1 cellular context compared by ENCODE assay signal in genomic region chr19:42279902-42280760, GRCh38.
TF ChIP-seq lines count a peak whose summit lies in the region.

No MANE protein-coding gene starts in this region.

TF ChIP-seq in HepG2, 621 proteins besides CTCF, POLR2A, EP300 and RAD21 (continues in another document):
- TF ChIP-seq ZNF747 (CRISPR knock-in tag; IDR thresholded peaks at IDR 0.05; ENCODE audit: borderline replicate concordance) (0 out of 2 replicates have a peak, but pooled peaks have one; percentile 24), ATF7-NPFF (CRISPR knock-in tag; IDR thresholded peaks at IDR 0.05; ENCODE audit: low read depth) (peak; percentile 37; the same call in 1 of the 2 replicates), MBD4 (IDR thresholded peaks at IDR 0.05; ENCODE audit: borderline replicate concordance, low read length) (no peak), ZNF280B (CRISPR knock-in tag; IDR thresholded peaks at IDR 0.05; ENCODE audit: borderline replicate concordance) (no peak), ZNF710 (CRISPR knock-in tag; IDR thresholded peaks at IDR 0.05; ENCODE audit: borderline replicate concordance) (peak; percentile 75; the same call in 1 of the 2 replicates), NR1H2 (CRISPR knock-in tag; IDR thresholded peaks at IDR 0.05; ENCODE audit: borderline replicate concordance, low read depth) (peak; percentile 28; the same call in 1 of the 2 replicates), JUND (CRISPR knock-in tag; IDR thresholded peaks at IDR 0.05) (peak; percentile 38; the same call in 1 of the 2 replicates), NFE2L2 (IDR thresholded peaks at IDR 0.05; ENCODE audit: low read length) (no peak), ZBTB46 (CRISPR knock-in tag; IDR thresholded peaks at IDR 0.05; ENCODE audit: borderline replicate concordance) (no peak), SP4 (CRISPR knock-in tag; IDR thresholded peaks at IDR 0.05) (peak; percentile 56; the same call in 1 of the 2 replicates), POGK (CRISPR knock-in tag; conservative IDR thresholded peaks at IDR 0.05) (no peak), ZNF678 (CRISPR knock-in tag; IDR thresholded peaks at IDR 0.05) (0 out of 2 replicates have a peak, but pooled peaks have one; percentile 29), E2F2 (CRISPR knock-in tag; IDR thresholded peaks at IDR 0.05; ENCODE audit: borderline replicate concordance) (peak; percentile 80; the same call in 1 of the 2 replicates), ZNF33A (CRISPR knock-in tag; IDR thresholded peaks at IDR 0.05; ENCODE audit: borderline replicate concordance) (peak; percentile 55; the same call in 1 of the 2 replicates), ZIK1 (CRISPR knock-in tag; IDR thresholded peaks at IDR 0.05; ENCODE audit: borderline replicate concordance, low read depth) (no peak), SETDB1 (CRISPR knock-in tag; IDR thresholded peaks at IDR 0.05; ENCODE audit: borderline replicate concordance) (no peak), ZBTB7B (CRISPR knock-in tag; IDR thresholded peaks at IDR 0.05) (peak; percentile 87), CENPT (CRISPR knock-in tag; IDR thresholded peaks at IDR 0.05; ENCODE audit: low read depth) (no peak), ZNF768 (CRISPR knock-in tag; IDR thresholded peaks at IDR 0.05) (peak; percentile 31; the same call in 1 of the 2 replicates), ZSCAN31 (CRISPR knock-in tag; IDR thresholded peaks at IDR 0.05; ENCODE audit: low read depth) (0 out of 2 replicates have a peak, but pooled peaks have one; percentile 27), ZNF503 (CRISPR knock-in tag; IDR thresholded peaks at IDR 0.05) (peak; percentile 26; the same call in 1 of the 2 replicates), PRDM10 (CRISPR knock-in tag; IDR thresholded peaks at IDR 0.05; ENCODE audit: low read depth) (peak; percentile 86; the same call in 1 of the 2 replicates), ZNF784 (CRISPR knock-in tag; IDR thresholded peaks at IDR 0.05; ENCODE audit: borderline replicate concordance) (peak; percentile 30; the same call in 1 of the 2 replicates), ATM (IDR thresholded peaks at IDR 0.05; ENCODE audit: borderline replicate concordance) (no peak), ZXDC (CRISPR knock-in tag; IDR thresholded peaks at IDR 0.05) (no peak), POGZ (CRISPR knock-in tag; IDR thresholded peaks at IDR 0.05) (peak; percentile 54; the same call in 1 of the 2 replicates), ZBTB1 (CRISPR knock-in tag; IDR thresholded peaks at IDR 0.05; ENCODE audit: borderline replicate concordance) (no peak), SKI (IDR thresholded peaks at IDR 0.05; ENCODE audit: partially characterized antibody) (peak; percentile 47), ZFP82 (CRISPR knock-in tag; IDR thresholded peaks at IDR 0.05; ENCODE audit: borderline replicate concordance) (peak; percentile 87; the same call in 1 of the 2 replicates), ZNF800 (CRISPR knock-in tag; IDR thresholded peaks at IDR 0.05) (0 out of 2 replicates have a peak, but pooled peaks have one; percentile 60), TBX2 (CRISPR knock-in tag; IDR thresholded peaks at IDR 0.05; ENCODE audit: borderline replicate concordance) (peak; percentile 64; the same call in 1 of the 2 replicates), MYC (CRISPR knock-in tag; IDR thresholded peaks at IDR 0.05; ENCODE audit: borderline replicate concordance) (peak; percentile 24; the same call in 1 of the 2 replicates), TFDP1 (CRISPR knock-in tag; IDR thresholded peaks at IDR 0.05; ENCODE audit: borderline replicate concordance) (peak; percentile 90)
